ENCODE assay signal across 9 cellular contexts in the genomic region with DNA sequence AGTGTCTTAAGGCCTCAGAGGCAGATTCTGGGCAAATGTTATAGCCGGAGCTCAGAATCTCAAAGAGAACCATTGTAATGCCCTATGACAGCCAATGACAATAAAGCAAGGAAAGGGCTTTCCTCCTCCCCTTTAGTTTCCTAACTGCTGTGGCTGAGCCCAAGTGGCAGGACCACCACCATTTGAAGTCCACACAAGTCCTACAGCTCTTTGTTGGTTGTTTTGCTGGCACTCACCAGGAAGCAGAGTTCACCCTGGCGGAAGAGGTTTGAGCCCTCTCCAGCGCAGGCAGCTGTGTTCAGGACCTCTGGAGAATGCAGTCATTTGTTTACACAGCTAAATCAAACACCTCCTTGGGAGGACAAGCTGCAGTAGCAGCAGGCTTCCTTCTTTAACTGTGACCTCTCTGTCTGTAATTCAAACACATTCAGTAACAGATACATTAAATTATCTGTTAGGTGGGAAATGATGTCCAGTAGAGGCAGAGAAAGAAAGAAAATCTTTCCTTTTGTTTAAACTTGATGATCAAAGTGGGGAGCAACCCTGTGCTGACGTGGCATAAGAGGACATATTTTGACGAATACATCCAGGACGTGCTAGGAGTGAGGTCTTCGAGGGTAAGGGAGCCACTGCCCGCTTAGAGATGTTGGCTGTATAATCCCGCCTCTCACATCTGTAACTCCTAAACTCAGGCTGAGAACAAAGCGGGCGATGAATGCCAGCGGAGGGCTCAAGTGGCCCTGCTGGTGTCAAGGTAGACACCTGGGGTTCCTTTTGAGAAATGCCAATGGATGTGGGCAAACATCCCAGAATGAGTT. TPM values are rescaled to one million over a fixed set of nuclear protein-coding genes. Genes with fewer than 3 reads are reported as not detected.
DNase-seq lines count a peak whose midpoint lies in the region; ATAC-seq and TF ChIP-seq lines count a peak whose summit lies in the region.
"Had no signal": no experiment of that assay in that cellular context is flagged by ENCODE, and none has a peak within 500 bp of the region (broad histone marks: within the 10 kb centered on the region; RNA-seq: fewer than 3 reads in every experiment).

No MANE protein-coding gene starts in this region.

- H3K4me3 Mint-ChIP-seq in HFFc6 (no peak overlapping the region), immature natural killer cell (no peak overlapping the region)
- H3K4me3 Mint-ChIP-seq: dendritic cell treated with granulocyte-macrophage colony-stimulating factor and Interleukin-4, amounts not matched to agents 40 ng/mL and 50 ng/mL, for 4 days had no signal

- H3K27me3 Mint-ChIP-seq in HFFc6 (ENCODE audit: insufficient read depth) (no peaks in the 10 kb centered on the region; the same call in 1 of the 2 replicates), immature natural killer cell (ENCODE audit: low read depth in 3 of 3) (peaks cover 0 to 3% (median 0%) of the 10 kb centered on the region in 3 donors)

- peaks cover 41% of the 10 kb centered on the region for H3K4me1 Mint-ChIP-seq in HFFc6 (ENCODE audit: low read depth)
- peaks cover 16 to 28% of the 10 kb centered on the region in 2 donors for H3K4me1 Mint-ChIP-seq in immature natural killer cell

- H3K36me3 Mint-ChIP-seq in HFFc6 (ENCODE audit: low read depth) (no peaks in the 10 kb centered on the region), immature natural killer cell (no peaks in the 10 kb centered on the region)

- H3K9me3 Mint-ChIP-seq in HFFc6 = no peaks in the 10 kb centered on the region
- no peaks in the 10 kb centered on the region for H3K9me3 Mint-ChIP-seq in immature natural killer cell
- H3K9me3 Mint-ChIP-seq: dendritic cell treated with granulocyte-macrophage colony-stimulating factor and Interleukin-4, amounts not matched to agents 40 ng/mL and 50 ng/mL, for 4 days had no signal

- DNase-seq in DMS53 treated with DMSO at 0.1 percent for 48 hours (lab: John Stamatoyannopoulos, UW; ENCODE audit: unreplicated experiment) (peak; percentile 100), NCI-H774 (lab: John Stamatoyannopoulos, UW) (peak; percentile 63), globus pallidus (ENCODE audit: low spot score) (peak; percentile 28), pons (ENCODE audit: low spot score) (peak; percentile 69), HFFc6 (no peak), HCEC 1CT (no peak), immature natural killer cell (no peak)

- TF ChIP-seq CTCF in HFFc6 (IDR thresholded peaks at IDR 0.05) = no peak

- H3K27ac Mint-ChIP-seq in HFFc6 = no peak overlapping the region
- H3K27ac Mint-ChIP-seq in immature natural killer cell = no peak overlapping the region
- H3K27ac Mint-ChIP-seq: dendritic cell treated with granulocyte-macrophage colony-stimulating factor and Interleukin-4, amounts not matched to agents 40 ng/mL and 50 ng/mL, for 4 days had no signal

- ATAC-seq in HG03159 (IDR thresholded peaks at IDR 0.05; ENCODE audit: unreplicated experiment) = no peak

RNA-seq across cellular contexts. Expression of a gene that starts 51.9 kb away (rescaled TPM):
- under 1 TPM in 3 of 6 experiments, not detected in 3; 0.03 to 0.09 (median 0.05) TPM for total RNA-seq in HFFc6 (2021; fragmentation: NEBNext Ultra II Directional; extraction: Animal tissue kit (Norgen Biotek cat#: 25700))
- under 1 TPM in 1 of 3 donors, not detected in 2; 0.08 TPM for polyA plus RNA-seq in immature natural killer cell

Comparison
In these comparisons a context has a peak if more than half of its experiments do, and no peak if none do; other contexts are left out.
1. DNase-seq: peak in DMS53 treated with DMSO at 0.1 percent for 48 hours (single experiment), NCI-H774 (single experiment), globus pallidus (single experiment) and pons (single experiment); none in HFFc6 (single experiment), HCEC 1CT (single experiment) and immature natural killer cell (0 of 3).